In the genomic region with DNA sequence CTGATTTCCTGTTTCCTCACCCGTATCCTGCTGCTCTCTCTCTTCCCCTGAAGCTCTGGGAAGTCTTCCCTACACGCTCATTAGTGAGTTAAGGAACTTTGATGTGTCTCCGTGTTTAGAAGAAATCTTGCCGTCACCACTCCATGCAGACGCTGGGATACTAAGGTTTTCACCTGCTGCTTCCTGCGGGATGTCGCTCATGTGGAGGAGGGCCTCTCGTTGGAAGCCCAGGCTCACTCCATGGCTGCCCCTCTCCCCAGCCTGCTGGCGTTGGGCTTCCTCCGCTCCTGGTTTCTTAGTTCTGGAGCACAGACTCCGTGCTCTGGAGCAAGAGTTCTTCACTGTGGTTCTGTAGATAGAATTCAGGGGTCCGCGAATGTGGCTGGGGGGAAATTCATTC, we compare ENCODE assay signal across 25 cellular contexts.
"Had no signal": no experiment of that assay in that cellular context is flagged by ENCODE, and none has a peak within 500 bp of the region (broad histone marks: within the 10 kb centered on the region; RNA-seq: fewer than 3 reads in every experiment).

No MANE protein-coding gene starts in this region.

- H3K4me1 Mint-ChIP-seq: immature natural killer cell; memory B cell; mesothelial cell of epicardium; naive B cell; stimulated activated naive B cell treated with anti-CD40 and anti-IgM and Interleukin-4, amounts not matched to agents 10 μg/mL and 1 μg/mL and 100 μg/mL, for 72 hours had no signal

- H3K9me3 Mint-ChIP-seq: immature natural killer cell; mesothelial cell of epicardium; nephron; stimulated activated naive B cell treated with anti-CD40 and anti-IgM and Interleukin-4, amounts not matched to agents 10 μg/mL and 1 μg/mL and 100 μg/mL, for 72 hours; stimulated activated naive CD8-positive, alpha-beta T cell treated with anti-CD3 and anti-CD28 coated beads, Interleukin-15, Interleukin-2, amounts not matched to agents 100 ng/mL and 50 ng/mL, for 24 hours had no signal

- ATAC-seq: mucosa of descending colon; psoas muscle; right cardiac atrium; stimulated activated naive B cell treated with anti-CD40 and anti-IgM and Interleukin-4, amounts not matched to agents 10 μg/mL and 1 μg/mL and 100 μg/mL, for 72 hours; upper lobe of right lung had no signal

- H3K4me3 ChIP-seq: coronary artery, esophagus squamous epithelium, lung, mucosa of descending colon, psoas muscle, sigmoid colon, suprapubic skin, transverse colon, upper lobe of right lung, vagina had no signal

- H3K4me1 ChIP-seq: psoas muscle, sigmoid colon, suprapubic skin, transverse colon, upper lobe of right lung, vagina had no signal

- H3K9me3 ChIP-seq: esophagus squamous epithelium, mucosa of descending colon, psoas muscle, sigmoid colon, suprapubic skin, transverse colon, upper lobe of right lung, vagina had no signal

- H3K36me3 Mint-ChIP-seq: immature natural killer cell; memory B cell; mesothelial cell of epicardium; naive B cell; stimulated activated naive B cell treated with anti-CD40 and anti-IgM and Interleukin-4, amounts not matched to agents 10 μg/mL and 1 μg/mL and 100 μg/mL, for 72 hours had no signal

- DNase-seq: dermis blood vessel endothelial cell; effector memory CD4-positive, alpha-beta T cell; erythroblast; esophagus squamous epithelium; foreskin melanocyte; hypothalamus; immature natural killer cell; mucosa of descending colon; naive B cell; nucleus accumbens; psoas muscle; right cardiac atrium; sigmoid colon; stimulated activated CD4-positive, alpha-beta T cell treated with anti-CD3 and anti-CD28 coated beads, Interleukin-4, amount 100 ng/mL, for 4 hours; stimulated activated naive B cell treated with anti-CD40 and anti-IgM and Interleukin-4, amounts not matched to agents 10 μg/mL and 1 μg/mL and 100 μg/mL, for 72 hours; transverse colon; upper lobe of right lung had no signal

- H3K4me3 Mint-ChIP-seq: immature natural killer cell; memory B cell; mesothelial cell of epicardium; naive B cell; nephron; stimulated activated naive B cell treated with anti-CD40 and anti-IgM and Interleukin-4, amounts not matched to agents 10 μg/mL and 1 μg/mL and 100 μg/mL, for 72 hours; stimulated activated naive CD8-positive, alpha-beta T cell treated with anti-CD3 and anti-CD28 coated beads, Interleukin-15, Interleukin-2, amounts not matched to agents 100 ng/mL and 50 ng/mL, for 24 hours had no signal

- H3K27ac ChIP-seq: coronary artery, esophagus squamous epithelium, psoas muscle, sigmoid colon, suprapubic skin, transverse colon, upper lobe of right lung, vagina had no signal

- H3K27me3 Mint-ChIP-seq: memory B cell; stimulated activated naive CD8-positive, alpha-beta T cell treated with anti-CD3 and anti-CD28 coated beads, Interleukin-15, Interleukin-2, amounts not matched to agents 100 ng/mL and 50 ng/mL, for 24 hours had no signal

- H3K27me3 ChIP-seq: esophagus squamous epithelium, sigmoid colon, suprapubic skin, transverse colon, upper lobe of right lung, vagina had no signal

- H3K36me3 ChIP-seq: esophagus squamous epithelium, sigmoid colon, suprapubic skin, transverse colon, upper lobe of right lung, vagina had no signal

- H3K27ac Mint-ChIP-seq: immature natural killer cell; memory B cell; mesothelial cell of epicardium; nephron; stimulated activated naive B cell treated with anti-CD40 and anti-IgM and Interleukin-4, amounts not matched to agents 10 μg/mL and 1 μg/mL and 100 μg/mL, for 72 hours; stimulated activated naive CD8-positive, alpha-beta T cell treated with anti-CD3 and anti-CD28 coated beads, Interleukin-15, Interleukin-2, amounts not matched to agents 100 ng/mL and 50 ng/mL, for 24 hours had no signal
